ENCODE assay signal across 14 cellular contexts in the genomic region with DNA sequence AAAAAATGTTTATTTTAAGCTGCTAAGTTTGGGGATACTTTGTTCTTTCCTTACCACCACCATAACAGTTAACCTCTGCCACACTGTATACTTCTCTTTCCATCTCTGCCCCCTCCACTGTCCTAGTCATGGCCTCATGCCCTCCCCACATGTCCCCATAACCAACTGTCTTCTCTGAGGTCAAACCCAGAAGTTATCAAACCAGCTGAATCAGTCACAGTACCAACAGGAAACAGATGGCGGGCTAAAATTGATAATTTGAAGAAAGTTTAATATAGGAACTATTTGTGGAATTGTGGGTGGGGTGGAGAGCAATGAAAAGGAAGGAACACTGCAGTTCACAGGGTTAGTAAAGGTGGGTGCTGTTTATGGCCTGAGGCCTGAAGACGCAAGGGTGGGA. TPM values are rescaled to one million over a fixed set of nuclear protein-coding genes. Genes with fewer than 3 reads are reported as not detected.
DNase-seq lines count a peak whose midpoint lies in the region; ATAC-seq and TF ChIP-seq lines count a peak whose summit lies in the region.
"Had no signal": no experiment of that assay in that cellular context is flagged by ENCODE, and none has a peak within 500 bp of the region (broad histone marks: within the 10 kb centered on the region; RNA-seq: fewer than 3 reads in every experiment).

No MANE protein-coding gene starts in this region.

- ATAC-seq in upper lobe of right lung: peak; percentile 63
- no peak for ATAC-seq in HG03097 (IDR thresholded peaks at IDR 0.05; ENCODE audit: low FRiP score, unreplicated experiment)
- ATAC-seq in GM18867 (IDR thresholded peaks at IDR 0.05; ENCODE audit: unreplicated experiment): no peak
- ATAC-seq: A549 had no signal

- H3K27me3 ChIP-seq in adrenal gland (no peaks in the 10 kb centered on the region), upper lobe of right lung (no peaks in the 10 kb centered on the region)
- H3K27me3 ChIP-seq: sigmoid colon had no signal

- H3K36me3 Mint-ChIP-seq in activated naive CD4-positive, alpha-beta T cell treated with anti-CD3 and anti-CD28 coated beads, Interleukin-2, amount 50 U/mL, for 24 hours: no peaks in the 10 kb centered on the region
- no peaks in the 10 kb centered on the region for H3K36me3 Mint-ChIP-seq in mesothelial cell of epicardium

- H3K4me3 Mint-ChIP-seq in activated naive CD4-positive, alpha-beta T cell treated with anti-CD3 and anti-CD28 coated beads, Interleukin-2, amount 50 U/mL, for 24 hours: no peak overlapping the region
- no peak overlapping the region for H3K4me3 Mint-ChIP-seq in mesothelial cell of epicardium
- H3K4me3 Mint-ChIP-seq: endodermal cell had no signal

- intact Hi-C loops in adrenal gland (cut with DNase I) (no loop called here), upper lobe of right lung (cut with DNase I) (no loop called here)

- peak overlapping the region; percentile 25 for H3K27ac Mint-ChIP-seq in activated naive CD4-positive, alpha-beta T cell treated with anti-CD3 and anti-CD28 coated beads, Interleukin-2, amount 50 U/mL, for 24 hours
- H3K27ac Mint-ChIP-seq in mesothelial cell of epicardium: peak overlapping the region; percentile 74
- H3K27ac Mint-ChIP-seq: endodermal cell had no signal

- H3K4me1 ChIP-seq in adrenal gland (replicated peaks in 1 of 2) (peaks cover 13 to 22% of the 10 kb centered on the region in 2 donors), upper lobe of right lung (peaks cover 10% of the 10 kb centered on the region)
- H3K4me1 ChIP-seq: A549, sigmoid colon had no signal

- H3K9me3 ChIP-seq in adrenal gland (replicated peaks in 1 of 3): no peaks in the 10 kb centered on the region
- H3K9me3 ChIP-seq in upper lobe of right lung: no peaks in the 10 kb centered on the region
- H3K9me3 ChIP-seq: sigmoid colon had no signal

- H3K36me3 ChIP-seq in adrenal gland (replicated peaks in 1 of 2) (no peaks in the 10 kb centered on the region), upper lobe of right lung (no peaks in the 10 kb centered on the region)
- H3K36me3 ChIP-seq: sigmoid colon had no signal

- peak overlapping the region; percentile 32 to 86 (median 75) for H3K27ac ChIP-seq in adrenal gland
- peak overlapping the region; percentile 51 for H3K27ac ChIP-seq in upper lobe of right lung
- H3K27ac ChIP-seq: A549, PC-9 had no signal

- DNase-seq in activated naive CD4-positive, alpha-beta T cell treated with anti-CD3 and anti-CD28 coated beads, Interleukin-2, amount 50 U/mL, for 16 hours: no peak
- DNase-seq in adrenal gland (no peak), mesothelial cell of epicardium (ENCODE audit: low spot score in 2 of 2, unreplicated experiment in 2 of 2) (no peak), upper lobe of right lung (no peak), NCI-H510A treated with DMSO at 0.1 percent for 48 hours (lab: John Stamatoyannopoulos, UW) (no peak)
- DNase-seq: endodermal cell, left cardiac atrium, NCI-H2227 treated with DMSO at 0.1 percent for 48 hours, PC-9, sigmoid colon had no signal

- H3K4me3 ChIP-seq in adrenal gland: no peak overlapping the region
- H3K4me3 ChIP-seq in upper lobe of right lung: no peak overlapping the region
- H3K4me3 ChIP-seq: A549, PC-9, sigmoid colon had no signal

- no peak for TF ChIP-seq CTCF in adrenal gland (IDR thresholded peaks at IDR 0.05)
- TF ChIP-seq CTCF in mesothelial cell of epicardium (IDR thresholded peaks at IDR 0.05; ENCODE audit: unreplicated experiment): no peak
- TF ChIP-seq CTCF in upper lobe of right lung (IDR thresholded peaks at IDR 0.05): no peak

- H3K27me3 Mint-ChIP-seq in activated naive CD4-positive, alpha-beta T cell treated with anti-CD3 and anti-CD28 coated beads, Interleukin-2, amount 50 U/mL, for 24 hours: no peaks in the 10 kb centered on the region
- peaks cover 9% of the 10 kb centered on the region for H3K27me3 Mint-ChIP-seq in mesothelial cell of epicardium (ENCODE audit: low read depth)

- WGBS in adrenal gland, 4 donors: 73 to 77% (median 75%) methylated on average over 2 of the region's 2 CpGs

- H3K9me3 Mint-ChIP-seq in activated naive CD4-positive, alpha-beta T cell treated with anti-CD3 and anti-CD28 coated beads, Interleukin-2, amount 50 U/mL, for 24 hours: no peaks in the 10 kb centered on the region
- H3K9me3 Mint-ChIP-seq in mesothelial cell of epicardium: peaks cover 4% of the 10 kb centered on the region

- no peak for TF ChIP-seq POLR2A in adrenal gland (IDR thresholded peaks at IDR 0.05)

- peaks cover under 1% of the 10 kb centered on the region for H3K4me1 Mint-ChIP-seq in activated naive CD4-positive, alpha-beta T cell treated with anti-CD3 and anti-CD28 coated beads, Interleukin-2, amount 50 U/mL, for 24 hours
- H3K4me1 Mint-ChIP-seq in mesothelial cell of epicardium: peaks cover 22% of the 10 kb centered on the region
- H3K4me1 Mint-ChIP-seq: endodermal cell had no signal

RNA-seq across cellular contexts. Expression of a gene that starts 5.7 kb away (rescaled TPM):
- 100 to 1,000 TPM in 1 of 8 donors, 10 to 100 TPM in 7; 54.1 to 113 (median 85.8) TPM for total RNA-seq in adrenal gland
- polyA plus RNA-seq in adrenal gland: 10 to 100 TPM; 30.4 to 85.9 (median 32.7) TPM
- 75.7 to 82.4 TPM (median 76.1 TPM) in 3 replicates for total RNA-seq in mesothelial cell of epicardium
- total RNA-seq in upper lobe of right lung: 68.5 TPM

RNA-seq across cellular contexts. Expression of a gene that starts 14.0 kb away (rescaled TPM):
- total RNA-seq in adrenal gland (10 to 100 TPM; 22.1 to 57.4 (median 34.9) TPM), mesothelial cell of epicardium (42.7 to 46.3 TPM (median 45.4 TPM) in 3 replicates), upper lobe of right lung (28.3 TPM)
- polyA plus RNA-seq in adrenal gland: 10 to 100 TPM; 22.1 to 25.7 (median 25.1) TPM
